ENCODE assay signal across 16 cellular contexts in genomic region chr2:223039618-223040017, GRCh38. TPM values are rescaled to one million over a fixed set of nuclear protein-coding genes. Genes with fewer than 3 reads are reported as not detected.
DNase-seq lines count a peak whose midpoint lies in the region; ATAC-seq and TF ChIP-seq lines count a peak whose summit lies in the region.
"Had no signal": no experiment of that assay in that cellular context is flagged by ENCODE, and none has a peak within 500 bp of the region (broad histone marks: within the 10 kb centered on the region; RNA-seq: fewer than 3 reads in every experiment).

No MANE protein-coding gene starts in this region.

- H3K4me1 Mint-ChIP-seq in endodermal cell = peaks cover 36% of the 10 kb centered on the region
- peaks cover 30% of the 10 kb centered on the region for H3K4me1 Mint-ChIP-seq in type B pancreatic cell (ENCODE audit: unreplicated experiment)
- no peaks in the 10 kb centered on the region for H3K4me1 Mint-ChIP-seq in stimulated activated effector memory CD8-positive, alpha-beta T cell treated with anti-CD3 and anti-CD28 coated beads, Interleukin-12 subunit alpha, Interleukin-12 subunit beta, amount 100 ng/mL, for 72 hours
- H3K4me1 Mint-ChIP-seq in natural killer cell = peaks cover 0 to 13% of the 10 kb centered on the region in 2 donors

- ATAC-seq in IMR-90 (ENCODE audit: low read depth) (no peak), HG03354 (IDR thresholded peaks at IDR 0.05; ENCODE audit: poor library complexity, severe bottlenecking, unreplicated experiment) (no peak), natural killer cell (no peak)
- ATAC-seq in stimulated activated effector memory CD8-positive, alpha-beta T cell treated with anti-CD3 and anti-CD28 coated beads, Interleukin-12 subunit alpha, Interleukin-12 subunit beta, amount 100 ng/mL, for 72 hours = no peak
- ATAC-seq: CD8-positive, alpha-beta T cell had no signal

- no peak overlapping the region for H2AFZ ChIP-seq in IMR-90 (replicated peaks; ENCODE audit: low read length, poor library complexity)

- H3K27ac Mint-ChIP-seq in endodermal cell (peak overlapping the region; percentile 25), type B pancreatic cell (no peak overlapping the region), natural killer cell (no peak overlapping the region)
- H3K27ac Mint-ChIP-seq in stimulated activated effector memory CD8-positive, alpha-beta T cell treated with anti-CD3 and anti-CD28 coated beads, Interleukin-12 subunit alpha, Interleukin-12 subunit beta, amount 100 ng/mL, for 72 hours = no peak overlapping the region
- H3K27ac Mint-ChIP-seq: CD14-positive monocyte; CD8-positive, alpha-beta T cell had no signal

- no peak overlapping the region for H3K14ac ChIP-seq in IMR-90 (replicated peaks; ENCODE audit: low read depth, low read length)

- H3K9me3 Mint-ChIP-seq in endodermal cell (no peaks in the 10 kb centered on the region), type B pancreatic cell (peaks cover 7% of the 10 kb centered on the region), natural killer cell (peaks cover 0 to 3% of the 10 kb centered on the region in 2 donors)
- H3K9me3 Mint-ChIP-seq in stimulated activated effector memory CD8-positive, alpha-beta T cell treated with anti-CD3 and anti-CD28 coated beads, Interleukin-12 subunit alpha, Interleukin-12 subunit beta, amount 100 ng/mL, for 72 hours = no peaks in the 10 kb centered on the region
- H3K9me3 Mint-ChIP-seq: CD8-positive, alpha-beta T cell had no signal

- no peak overlapping the region for H3K56ac ChIP-seq in IMR-90 (ENCODE audit: extremely low read depth, insufficient read depth, low read length)

- POLR2A ChIA-PET in A673 (lab: Charles Lee; ENCODE audit: low non-redundant PET) = no interaction called here
- POLR2A ChIA-PET in IMR-90 (lab: Charles Lee; ENCODE audit: unreplicated experiment) = interaction anchor here (0.6 kb wide), 1 partner anchor 57 kb away, joined by 5 read pairs; no protein-coding TSS in a partner anchor

- H2AK9ac ChIP-seq in IMR-90 (replicated peaks; ENCODE audit: low read depth, low read length, poor library complexity) = no peak overlapping the region

- no peaks in the 10 kb centered on the region for H3K36me3 Mint-ChIP-seq in endodermal cell (ENCODE audit: low read depth)
- no peaks in the 10 kb centered on the region for H3K36me3 Mint-ChIP-seq in type B pancreatic cell
- H3K36me3 Mint-ChIP-seq in stimulated activated effector memory CD8-positive, alpha-beta T cell treated with anti-CD3 and anti-CD28 coated beads, Interleukin-12 subunit alpha, Interleukin-12 subunit beta, amount 100 ng/mL, for 72 hours = no peaks in the 10 kb centered on the region
- H3K36me3 Mint-ChIP-seq in natural killer cell = no peaks in the 10 kb centered on the region
- H3K36me3 Mint-ChIP-seq: CD14-positive monocyte; CD8-positive, alpha-beta T cell had no signal

- H3K27me3 ChIP-seq in A673 (replicated peaks; ENCODE audit: insufficient read depth, low read depth, low read length, poor library complexity) (no peaks in the 10 kb centered on the region), IMR-90 (ENCODE audit: control insufficient read depth, insufficient read depth, low read length) (no peaks in the 10 kb centered on the region), endodermal cell (ENCODE audit: control insufficient read depth, insufficient read depth, low read length, poor library complexity, severe bottlenecking) (no peaks in the 10 kb centered on the region)

- TF ChIP-seq CTCF in A673 (conservative IDR thresholded peaks at IDR 0.05; ENCODE audit: low read depth, low read length) (no peak), IMR-90 (conservative IDR thresholded peaks at IDR 0.05; ENCODE audit: low read depth, low read length) (no peak), endodermal cell (conservative IDR thresholded peaks at IDR 0.05) (no peak), type B pancreatic cell (conservative IDR thresholded peaks at IDR 0.05) (no peak), natural killer cell (IDR thresholded peaks at IDR 0.05) (no peak)

- H3K23ac ChIP-seq in IMR-90 (ENCODE audit: low read depth, low read length) = no peak overlapping the region

- H2AK5ac ChIP-seq in IMR-90 (ENCODE audit: low read depth, low read length) = no peak overlapping the region

- CTCF ChIA-PET in A673 (lab: Charles Lee) (no interaction called here), IMR-90 (lab: Yijun Ruan, JAX) (no interaction called here)

- H2BK120ac ChIP-seq in IMR-90 (ENCODE audit: low read depth, low read length) = no peak overlapping the region

- intact Hi-C loops in A673 (cut with micrococcal nuclease; ENCODE audit: unreplicated experiment) = loop anchor here (10.0 kb wide), 1 partner anchor 685 kb away; no protein-coding TSS in a partner anchor
- intact Hi-C loops in IMR-90 (cut with micrococcal nuclease) = loop anchor here (2.0 kb wide), 1 partner anchor 45 kb away; no protein-coding TSS in a partner anchor
- intact Hi-C loops in natural killer cell (cut with micrococcal nuclease) = no loop called here

- no peak overlapping the region for H3K18ac ChIP-seq in IMR-90 (ENCODE audit: low read depth, low read length)

- no peak overlapping the region for H3K4me2 ChIP-seq in IMR-90 (ENCODE audit: low read depth, low read length)

- no peaks in the 10 kb centered on the region for H3K36me3 ChIP-seq in A673 (ENCODE audit: insufficient read depth, low read length, poor library complexity, severe bottlenecking)
- no peaks in the 10 kb centered on the region for H3K36me3 ChIP-seq in IMR-90 (ENCODE audit: control insufficient read depth, insufficient read depth, low read length)
- no peaks in the 10 kb centered on the region for H3K36me3 ChIP-seq in endodermal cell (ENCODE audit: control insufficient read depth, insufficient read depth, low read length)

- no peak overlapping the region for H3K9ac ChIP-seq in IMR-90 (ENCODE audit: low read depth, low read length)
- no peak overlapping the region for H3K9ac ChIP-seq in endodermal cell (ENCODE audit: extremely low read depth, low read length, poor library complexity, severe bottlenecking)

- H3K79me1 ChIP-seq in IMR-90 (ENCODE audit: low read depth in 1 of 2, low read length in 2 of 2) = no peaks in the 10 kb centered on the region

- no peaks in the 10 kb centered on the region for H3K9me3 ChIP-seq in A673 (ENCODE audit: low read depth, low read length, poor library complexity, severe bottlenecking)
- H3K9me3 ChIP-seq in IMR-90 (ENCODE audit: control insufficient read depth, insufficient read depth, low read length) = no peaks in the 10 kb centered on the region
- H3K9me3 ChIP-seq in endodermal cell (ENCODE audit: control insufficient read depth, low read length) = no peaks in the 10 kb centered on the region

- H3K27ac ChIP-seq in A673 (ENCODE audit: low read depth, low read length, poor library complexity, severe bottlenecking) (peak overlapping the region; percentile 95), IMR-90 (ENCODE audit: insufficient read depth, low read length) (no peak overlapping the region), endodermal cell (ENCODE audit: low read depth, low read length) (no peak overlapping the region)

- H3K4me3 ChIP-seq in A673 (ENCODE audit: low read depth, low read length, poor library complexity, severe bottlenecking) = no peak overlapping the region
- H3K4me3 ChIP-seq in IMR-90 (ENCODE audit: insufficient read depth, low read depth, low read length) = no peak overlapping the region
- H3K4me3 ChIP-seq in endodermal cell (ENCODE audit: low read length) = peak overlapping the region; percentile 8

- no peak overlapping the region for H4K8ac ChIP-seq in IMR-90 (ENCODE audit: low read depth in 2 of 2, low read length in 2 of 2)

- H2BK5ac ChIP-seq in IMR-90 (ENCODE audit: low read depth, low read length, poor library complexity, severe bottlenecking) = no peak overlapping the region

- no peaks in the 10 kb centered on the region for H3K27me3 Mint-ChIP-seq in endodermal cell (ENCODE audit: insufficient read depth)
- H3K27me3 Mint-ChIP-seq in type B pancreatic cell = no peaks in the 10 kb centered on the region
- peaks cover 0 to 5% of the 10 kb centered on the region in 2 donors for H3K27me3 Mint-ChIP-seq in natural killer cell (ENCODE audit: low read depth in 2 of 2)

- peaks cover 62% of the 10 kb centered on the region for H3K4me1 ChIP-seq in A673 (ENCODE audit: insufficient read depth, low read length, poor library complexity, severe bottlenecking)
- peaks cover 17% of the 10 kb centered on the region for H3K4me1 ChIP-seq in IMR-90 (ENCODE audit: control insufficient read depth, insufficient read depth, low read length)
- H3K4me1 ChIP-seq in endodermal cell (ENCODE audit: control insufficient read depth, insufficient read depth, low read length) = peaks cover 3% of the 10 kb centered on the region

- dilution Hi-C loops in IMR-90 (cut with HindIII; ENCODE audit: low sequenced_read_pairs, unreplicated experiment) = no loop called here

- in situ Hi-C loops in IMR-90 (cut with MboI; ENCODE audit: low sequenced_read_pairs) = no loop called here

- DNase-seq in A673 (ENCODE audit: low spot score) = no peak
- DNase-seq in IMR-90 = no peak
- no peak for DNase-seq in endodermal cell
- DNase-seq in type B pancreatic cell (ENCODE audit: extremely low spot score, unreplicated experiment) = no peak
- no peak for DNase-seq in stimulated activated effector memory CD8-positive, alpha-beta T cell treated with anti-CD3 and anti-CD28 coated beads, Interleukin-12 subunit alpha, Interleukin-12 subunit beta, amount 100 ng/mL, for 72 hours (ENCODE audit: low spot score in 2 of 2)
- no peak for DNase-seq in natural killer cell
- DNase-seq: CD8-positive, alpha-beta T cell; COR-L47; DMS153; DMS79 treated with DMSO at 0.1 percent for 48 hours; GDM1; GOT3; H9; KBM-7 had no signal

- BruUV-seq in A673 (replicated peaks; lab: Mats Ljungman, UMichigan) (no TSS peak), IMR-90 (replicated peaks; lab: Mats Ljungman, UMichigan) (no TSS peak)

- no peak overlapping the region for H2BK15ac ChIP-seq in IMR-90 (ENCODE audit: low read depth, low read length)

- TF ChIP-seq RAD21 in IMR-90 (IDR thresholded peaks at IDR 0.05; ENCODE audit: low read length) = no peak

- no peak overlapping the region for H3K4ac ChIP-seq in IMR-90 (ENCODE audit: low read depth, low read length)

- no peaks in the 10 kb centered on the region for H4K20me1 ChIP-seq in IMR-90 (ENCODE audit: insufficient read depth, low read length)

- peaks cover 17% of the 10 kb centered on the region for H3K9me1 ChIP-seq in IMR-90 (ENCODE audit: insufficient read depth, low read length)

- H2BK20ac ChIP-seq in IMR-90 (ENCODE audit: low read depth, low read length) = no peak overlapping the region

- no peak for TF ChIP-seq POLR2A in IMR-90 (IDR thresholded peaks at IDR 0.05; ENCODE audit: low read depth, low read length)

- H3K4me3 Mint-ChIP-seq in endodermal cell = no peak overlapping the region
- peak overlapping the region; percentile 35 for H3K4me3 Mint-ChIP-seq in type B pancreatic cell
- H3K4me3 Mint-ChIP-seq in stimulated activated effector memory CD8-positive, alpha-beta T cell treated with anti-CD3 and anti-CD28 coated beads, Interleukin-12 subunit alpha, Interleukin-12 subunit beta, amount 100 ng/mL, for 72 hours = no peak overlapping the region
- H3K4me3 Mint-ChIP-seq in natural killer cell = no peak overlapping the region
- H3K4me3 Mint-ChIP-seq: CD14-positive monocyte; CD8-positive, alpha-beta T cell; H9 had no signal

- no peak overlapping the region for H4K91ac ChIP-seq in IMR-90 (ENCODE audit: insufficient read depth, low read depth, low read length)

- no CpG with 5 or more reads among the region's 1 CpG for WGBS in IMR-90 (ENCODE audit: extremely low coverage in 2 of 2, insufficient read length in 1 of 2), 2 experiments
- WGBS in endodermal cell (ENCODE audit: insufficient coverage in 1 of 2, insufficient read length in 1 of 2), 2 experiments = 71% methylated on average over 1 of the region's 1 CpG; no CpG with 5 or more reads in 1 of the 2 experiments

- no peak overlapping the region for H4K5ac ChIP-seq in IMR-90 (ENCODE audit: low read depth, low read length)

RNA-seq across cellular contexts. Expression of gene KCNE4, which starts 12.4 kb away (rescaled TPM):
- total RNA-seq in A673 (2021) (68.0 and 82.5 TPM in 2 replicates), IMR-90 (2012; rRNA removed) (6.6 and 8.3 TPM in 2 replicates), endodermal cell (under 1 TPM in 1 of 2 donors, not detected in 1; 0.22 TPM), type B pancreatic cell (ENCODE audit: low replicate concordance) (2.5 and 3.2 TPM in 2 replicates), natural killer cell (not detected)
- 6.8 and 8.1 TPM in 2 replicates for polyA plus RNA-seq in IMR-90 (2012; rRNA removed)
- 7.4 and 17.0 TPM in 2 replicates for polyA plus RNA-seq in IMR-90 (2012; cell fraction: cytosol; rRNA removed)
- polyA plus RNA-seq in IMR-90 (2012; cell fraction: nucleus; rRNA removed; ENCODE audit: low replicate concordance) = 17.7 and 50.6 TPM in 2 replicates
- 0.18 TPM for polyA plus RNA-seq in endodermal cell (2013, experiment 1 of 2)
- polyA plus RNA-seq in endodermal cell (2013, experiment 2 of 2) = 0.25 TPM
- total RNA-seq: CD8-positive, alpha-beta T cell had no signal
- polyA plus RNA-seq: CD14-positive monocyte had no signal
